8 cellular contexts compared by ENCODE assay signal in genomic region chr5:139404484-139404840, GRCh38. TPM values are rescaled to one million over a fixed set of nuclear protein-coding genes. Genes with fewer than 3 reads are reported as not detected.
A peak's percentile ranks its signal among the peaks of the same experiment; 100 is the strongest.
DNase-seq lines count a peak whose midpoint lies in the region; TF ChIP-seq lines count a peak whose summit lies in the region.

No MANE protein-coding gene starts in this region.

- peak overlapping the region; percentile 72 to 84 for H3K9ac ChIP-seq in mucosa of rectum (ENCODE audit: low read depth in 1 of 2, low read length in 2 of 2)

- no peak for DNase-seq in HFF-Myc (ENCODE audit: extremely low read depth, low read depth)
- no peak for DNase-seq in mucosa of gallbladder (ENCODE audit: low spot score)
- no peak for DNase-seq in activated gamma-delta T cell (lab: John Stamatoyannopoulos, UW)
- DNase-seq in activated CD8-positive, alpha-beta memory T cell treated with anti-CD3 and anti-CD28 coated beads, Interleukin-2, amount 50 U/mL, for 4 hours = no peak
- no peak for DNase-seq in NCI-H1436 treated with DMSO at 0.1 percent for 48 hours (lab: John Stamatoyannopoulos, UW)

- no peaks in the 10 kb centered on the region for H3K9me3 Mint-ChIP-seq in brain

- H3K27ac ChIP-seq in 22Rv1 (peak overlapping the region; percentile 90), mucosa of rectum (ENCODE audit: low read depth in 2 of 2, low read length in 2 of 2) (peak overlapping the region; percentile 93 to 95)

- no peaks in the 10 kb centered on the region for H3K27me3 ChIP-seq in mucosa of rectum (ENCODE audit: control insufficient read depth in 2 of 2, insufficient read depth in 2 of 2, low read length in 2 of 2)

- H3K27ac Mint-ChIP-seq in brain = peak overlapping the region; percentile 98 to 100 (median 99)

- peak overlapping the region; percentile 92 to 97 (median 96) for H3K4me3 Mint-ChIP-seq in brain

- peaks cover 0 to 2% of the 10 kb centered on the region in 2 donors for H3K36me3 ChIP-seq in mucosa of rectum (ENCODE audit: control insufficient read depth in 2 of 2, insufficient read depth in 2 of 2, low read length in 2 of 2)

- peaks cover 4% of the 10 kb centered on the region for H3K27me3 Mint-ChIP-seq in brain

- H3K36me3 Mint-ChIP-seq in brain = no peaks in the 10 kb centered on the region

- H3K4me3 ChIP-seq in HFF-Myc (replicated peaks; ENCODE audit: low read depth, low read length) = peak overlapping the region; percentile 56
- H3K4me3 ChIP-seq in mucosa of rectum (ENCODE audit: low read length in 2 of 2) = peak overlapping the region; percentile 77 to 88

- TF ChIP-seq CTCF in 22Rv1 (IDR thresholded peaks at IDR 0.05) (no peak), HFF-Myc (IDR thresholded peaks at IDR 0.05; ENCODE audit: low read depth, low read length, missing control alignments) (no peak), brain (conservative IDR thresholded peaks at IDR 0.05) (no peak)

- peaks cover 38% of the 10 kb centered on the region for H3K4me1 Mint-ChIP-seq in brain

- peaks cover 13 to 15% of the 10 kb centered on the region in 2 donors for H3K4me1 ChIP-seq in mucosa of rectum (ENCODE audit: control insufficient read depth in 2 of 2, insufficient read depth in 2 of 2, low read length in 2 of 2)

- no peaks in the 10 kb centered on the region for H3K9me3 ChIP-seq in mucosa of rectum (ENCODE audit: control insufficient read depth in 2 of 2, low read length in 2 of 2)

RNA-seq across cellular contexts. Expression of gene SPATA24, which starts 0.6 kb away (rescaled TPM):
- 7.0 TPM for polyA plus RNA-seq in brain (ENCODE audit: insufficient read depth, low read depth, low replicate concordance)
- 7.3 TPM for total RNA-seq in mucosa of gallbladder

RNA-seq across cellular contexts. Expression of gene PROB1, which starts 9.6 kb away (rescaled TPM):
- 1.7 TPM for polyA plus RNA-seq in brain (ENCODE audit: insufficient read depth, low read depth, low replicate concordance)
- total RNA-seq in mucosa of gallbladder = 3.0 TPM

RNA-seq across cellular contexts. Expression of gene MZB1, which starts 14.7 kb away (rescaled TPM):
- polyA plus RNA-seq in brain (ENCODE audit: insufficient read depth, low read depth, low replicate concordance) = not detected
- 1.1 TPM for total RNA-seq in mucosa of gallbladder

RNA-seq across cellular contexts. Expression of gene SLC23A1, which starts 21.4 kb away (rescaled TPM):
- not detected for polyA plus RNA-seq in brain (ENCODE audit: insufficient read depth, low read depth, low replicate concordance)
- 17.0 TPM for total RNA-seq in mucosa of gallbladder

RNA-seq across cellular contexts. Expression of gene DNAJC18, which starts 34.9 kb away (rescaled TPM):
- 31.0 TPM for polyA plus RNA-seq in brain (ENCODE audit: insufficient read depth, low read depth, low replicate concordance)
- 14.6 TPM for total RNA-seq in mucosa of gallbladder
